ENCODE assay signal across 24 cellular contexts in the genomic region with DNA sequence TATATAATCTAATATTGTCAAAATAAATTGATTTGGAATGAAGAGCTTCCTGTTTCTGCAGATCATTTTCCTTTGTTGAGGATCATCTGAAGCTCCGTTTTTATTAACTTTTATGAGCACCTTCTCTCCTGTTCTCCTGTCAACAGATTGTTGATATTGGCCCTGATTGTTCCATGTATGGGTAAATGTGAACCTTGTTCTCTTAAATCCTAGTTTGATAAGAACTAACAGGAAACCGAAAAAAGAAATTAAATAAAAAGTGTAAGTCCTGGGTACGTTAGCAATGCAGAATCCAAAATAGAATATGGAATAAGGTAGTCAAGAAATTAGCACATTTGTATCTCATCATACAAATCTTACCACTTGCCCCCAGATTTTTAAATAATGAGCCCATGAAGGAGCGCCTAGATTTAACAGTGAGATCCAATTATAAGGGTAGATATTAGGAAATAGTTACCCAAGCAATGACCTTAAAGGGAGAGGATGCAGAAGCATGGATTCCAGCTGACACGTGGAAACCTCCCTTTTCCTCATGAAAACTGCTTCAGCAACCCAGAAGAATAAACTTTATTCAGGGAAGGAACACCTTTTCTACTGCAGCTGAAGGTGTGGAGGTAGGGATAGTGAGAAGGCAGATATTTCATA.
"Had no signal": no experiment of that assay in that cellular context is flagged by ENCODE, and none has a peak within 500 bp of the region (broad histone marks: within the 10 kb centered on the region; RNA-seq: fewer than 3 reads in every experiment).

No MANE protein-coding gene starts in this region.

- H3K27me3 ChIP-seq: brain microvascular endothelial cell, dorsolateral prefrontal cortex had no signal

- H3K36me3 ChIP-seq: brain microvascular endothelial cell had no signal

- ATAC-seq: activated CD8-positive, alpha-beta T cell treated with anti-CD3 and anti-CD28 coated beads for 36 hours; activated T-cell treated with anti-CD3 and anti-CD28 coated beads, Interleukin-2, amount 50 U/mL, for 4 hours; activated T-helper 17 cell treated with anti-CD3 and anti-CD28 coated beads, Interleukin-2, amount 50 U/mL, for 72 hours; T-helper 17 cell had no signal

- H3K27ac ChIP-seq: brain microvascular endothelial cell, coronary artery, dorsolateral prefrontal cortex had no signal

- H3K4me3 ChIP-seq: coronary artery, dorsolateral prefrontal cortex had no signal

- DNase-seq: activated CD4-positive, alpha-beta T cell treated with anti-CD3 and anti-CD28 coated beads for 48 hours; activated CD4-positive, alpha-beta T cell treated with anti-CD3 and anti-CD28 coated beads, Interleukin-2, amount 50 U/mL, for 1 hour; activated CD4-positive, alpha-beta T cell treated with anti-CD3 and anti-CD28 coated beads, Interleukin-2, amount 50 U/mL, for 48 hours; activated CD4-positive, CD25-positive, alpha-beta regulatory T cell; activated CD4-positive, CD25-positive, alpha-beta regulatory T cell treated with anti-CD3 and anti-CD28 coated beads, Interleukin-2, amount 50 U/mL, for 72 hours; activated CD8-positive, alpha-beta memory T cell treated with anti-CD3 and anti-CD28 coated beads for 24 hours; activated CD8-positive, alpha-beta T cell treated with anti-CD3 and anti-CD28 coated beads for 36 hours; activated effector memory CD4-positive, alpha-beta T cell treated with Interleukin-2 at 50 U/mL for 16 hours; activated gamma-delta T cell treated with Interleukin-2 at 50 U/mL for 16 hours; activated naive CD4-positive, alpha-beta T cell treated with anti-CD3 and anti-CD28 coated beads, Interleukin-2, amount 50 U/mL, for 16 hours; activated naive CD4-positive, alpha-beta T cell treated with Interleukin-2 at 50 U/mL for 16 hours; activated T-cell treated with anti-CD3 and anti-CD28 coated beads, Interleukin-2, amount 50 U/mL, for 4 hours; amniotic stem cell; anterior cingulate cortex; brain microvascular endothelial cell; dorsolateral prefrontal cortex; effector memory CD4-positive, alpha-beta T cell; glutamatergic neuron; SW 1271; T-helper 1 cell; T-helper 17 cell; T1000 had no signal
